In the genomic region with DNA sequence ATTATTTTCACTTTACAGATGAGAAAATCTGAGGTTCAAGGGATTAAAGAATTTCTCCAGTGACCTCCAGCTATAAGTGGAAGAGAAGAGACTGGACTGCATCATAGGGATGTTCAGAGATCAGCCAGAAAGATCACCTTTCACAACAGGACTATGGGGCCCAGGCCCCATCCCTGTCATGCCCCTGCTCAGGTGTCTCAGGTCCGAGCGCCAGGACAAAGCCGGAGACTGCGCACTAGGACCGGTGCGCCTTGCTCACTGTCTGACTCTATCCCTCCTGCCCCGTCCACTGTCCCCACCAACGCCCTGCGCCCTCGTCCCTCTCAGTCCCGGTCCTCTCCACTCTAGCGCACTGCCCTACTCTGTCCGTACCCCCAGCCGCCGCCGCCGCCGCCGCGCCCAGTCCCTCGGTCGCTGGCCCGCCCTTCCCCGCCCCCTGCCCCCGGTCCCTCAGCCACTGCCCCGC, we compare ENCODE assay signal across 8 cellular contexts. TPM values are rescaled to one million over a fixed set of nuclear protein-coding genes. Genes with fewer than 3 reads are reported as not detected.
DNase-seq lines count a peak whose midpoint lies in the region; ATAC-seq, FAIRE-seq and TF ChIP-seq lines count a peak whose summit lies in the region.

No MANE protein-coding gene starts in this region.

- ATAC-seq in pancreas (peak in 3 of 4 donors; percentile 30 to 64 (median 63)), HG02970 (IDR thresholded peaks at IDR 0.05; ENCODE audit: low FRiP score, unreplicated experiment) (no peak), GM18519 (IDR thresholded peaks at IDR 0.05; ENCODE audit: low FRiP score, unreplicated experiment) (no peak)

- peak overlapping the region; percentile 70 for H3K4me3 Mint-ChIP-seq in endodermal cell

- peaks cover 65% of the 10 kb centered on the region for H3K27me3 Mint-ChIP-seq in endodermal cell (ENCODE audit: insufficient read depth)

- no peak overlapping the region for H3K9ac ChIP-seq in endodermal cell (ENCODE audit: extremely low read depth, low read length, poor library complexity, severe bottlenecking)

- H3K4me3 ChIP-seq in endodermal cell (ENCODE audit: low read length) = peak overlapping the region; percentile 79
- H3K4me3 ChIP-seq in pancreas = peak overlapping the region in 2 of 4 donors; percentile 26 to 39

- no peak overlapping the region for H3K27ac ChIP-seq in endodermal cell (ENCODE audit: low read depth, low read length)
- H3K27ac ChIP-seq in pancreas = no peak overlapping the region

- 0 to 1% methylated on average over 6 to 21 of the region's 26 CpGs for WGBS in endodermal cell (ENCODE audit: insufficient coverage in 1 of 2, insufficient read length in 1 of 2), 2 experiments
- 1 to 3% methylated on average over 10 to 26 of the region's 26 CpGs for WGBS in pancreas, 2 donors

- no peaks in the 10 kb centered on the region for H3K36me3 Mint-ChIP-seq in endodermal cell (ENCODE audit: low read depth)

- H3K27me3 ChIP-seq in endodermal cell (ENCODE audit: control insufficient read depth, insufficient read depth, low read length, poor library complexity, severe bottlenecking) (peaks cover 49% of the 10 kb centered on the region), pancreas (peaks cover 0 to 26% (median 3%) of the 10 kb centered on the region in 4 donors)

- H3K36me3 ChIP-seq in endodermal cell (ENCODE audit: control insufficient read depth, insufficient read depth, low read length) (no peaks in the 10 kb centered on the region), pancreas (no peaks in the 10 kb centered on the region)

- no peak for TF ChIP-seq CTCF in endodermal cell (conservative IDR thresholded peaks at IDR 0.05)
- TF ChIP-seq CTCF in pancreas (IDR thresholded peaks at IDR 0.05) = no peak

- H3K9me3 Mint-ChIP-seq in endodermal cell = peaks cover 5% of the 10 kb centered on the region

- H3K4me1 ChIP-seq in endodermal cell (ENCODE audit: control insufficient read depth, insufficient read depth, low read length) = no peaks in the 10 kb centered on the region
- H3K4me1 ChIP-seq in pancreas = peaks cover 0 to 9% (median 0%) of the 10 kb centered on the region in 3 donors

- intact Hi-C loops in pancreas (cut with DNase I) = no loop called here

- H3K4me1 Mint-ChIP-seq in endodermal cell = peaks cover 3% of the 10 kb centered on the region

- no peaks in the 10 kb centered on the region for H3K9me3 ChIP-seq in endodermal cell (ENCODE audit: control insufficient read depth, low read length)
- no peaks in the 10 kb centered on the region for H3K9me3 ChIP-seq in pancreas

- DNase-seq in ELF-1 (ENCODE audit: low read depth, low spot score) = peak; percentile 62
- DNase-seq in NCI-H510A treated with DMSO at 0.1 percent for 48 hours (lab: John Stamatoyannopoulos, UW) = peak; percentile 42
- DNase-seq in endodermal cell = no peak
- DNase-seq in pancreas = peak in 1 of 6 donors; percentile 74
- no peak for DNase-seq in EL
- DNase-seq in stimulated activated CD4-positive, alpha-beta T cell treated with anti-CD3 and anti-CD28 coated beads, Interleukin-4, amount 100 ng/mL, for 4 hours = no peak

- no peak for FAIRE-seq in pancreas (lab: Jason Lieb, UNC)

- H3K27ac Mint-ChIP-seq in endodermal cell = no peak overlapping the region

RNA-seq across cellular contexts. Expression of gene RAD21L1, which starts 0.5 kb away (rescaled TPM):
- 1 to 10 TPM in 1 of 2 donors, not detected in 1; 1.4 TPM for total RNA-seq in endodermal cell
- polyA plus RNA-seq in endodermal cell (2013, experiment 1 of 2) = not detected
- polyA plus RNA-seq in endodermal cell (2013, experiment 2 of 2) = not detected
- not detected for total RNA-seq in pancreas
- polyA plus RNA-seq in pancreas = not detected

RNA-seq across cellular contexts. Expression of gene C20orf202, which starts 22.0 kb away (rescaled TPM):
- total RNA-seq in endodermal cell = not detected
- polyA plus RNA-seq in endodermal cell (2013, experiment 1 of 2) = 0.14 TPM
- polyA plus RNA-seq in endodermal cell (2013, experiment 2 of 2) = not detected
- total RNA-seq in pancreas = under 1 TPM in 3 of 6 donors, not detected in 3; 0.13 to 0.18 (median 0.14) TPM
- under 1 TPM in 1 of 2 donors, not detected in 1; 0.23 TPM for polyA plus RNA-seq in pancreas

RNA-seq across cellular contexts. Expression of gene TMEM74B, which starts 40.5 kb away (rescaled TPM):
- total RNA-seq in endodermal cell (1 to 10 TPM; 3.1 to 4.3 TPM), pancreas (1 to 10 TPM in 1 of 6 donors, under 1 TPM in 5; 0.22 to 1.6 (median 0.59) TPM)
- polyA plus RNA-seq in endodermal cell (2013, experiment 1 of 2) = 6.1 TPM
- polyA plus RNA-seq in endodermal cell (2013, experiment 2 of 2) = 5.4 TPM
- 10 to 100 TPM in 1 of 2 donors, 1 to 10 TPM in 1; 4.4 to 15.3 TPM for polyA plus RNA-seq in pancreas

RNA-seq across cellular contexts. Expression of gene SNPH, which starts 40.8 kb away (rescaled TPM):
- total RNA-seq in endodermal cell (1 to 10 TPM; 2.2 to 4.9 TPM), pancreas (1 to 10 TPM; 1.1 to 2.7 (median 2.2) TPM)
- polyA plus RNA-seq in endodermal cell (2013, experiment 1 of 2) = 2.0 TPM
- polyA plus RNA-seq in endodermal cell (2013, experiment 2 of 2) = 2.1 TPM
- 1 to 10 TPM; 3.6 to 4.3 TPM for polyA plus RNA-seq in pancreas

Comparison
In these comparisons a context has a peak if more than half of its experiments do, and no peak if none do; other contexts are left out.
1. DNase-seq: peak in ELF-1 (single experiment) and NCI-H510A treated with DMSO at 0.1 percent for 48 hours (single experiment); none in endodermal cell (single experiment), EL (single experiment) and stimulated activated CD4-positive, alpha-beta T cell treated with anti-CD3 and anti-CD28 coated beads, Interleukin-4, amount 100 ng/mL, for 4 hours (0 of 2).
2. ATAC-seq: peak in pancreas (3 of 4); none in HG02970 (single experiment) and GM18519 (single experiment).